In the genomic region with DNA sequence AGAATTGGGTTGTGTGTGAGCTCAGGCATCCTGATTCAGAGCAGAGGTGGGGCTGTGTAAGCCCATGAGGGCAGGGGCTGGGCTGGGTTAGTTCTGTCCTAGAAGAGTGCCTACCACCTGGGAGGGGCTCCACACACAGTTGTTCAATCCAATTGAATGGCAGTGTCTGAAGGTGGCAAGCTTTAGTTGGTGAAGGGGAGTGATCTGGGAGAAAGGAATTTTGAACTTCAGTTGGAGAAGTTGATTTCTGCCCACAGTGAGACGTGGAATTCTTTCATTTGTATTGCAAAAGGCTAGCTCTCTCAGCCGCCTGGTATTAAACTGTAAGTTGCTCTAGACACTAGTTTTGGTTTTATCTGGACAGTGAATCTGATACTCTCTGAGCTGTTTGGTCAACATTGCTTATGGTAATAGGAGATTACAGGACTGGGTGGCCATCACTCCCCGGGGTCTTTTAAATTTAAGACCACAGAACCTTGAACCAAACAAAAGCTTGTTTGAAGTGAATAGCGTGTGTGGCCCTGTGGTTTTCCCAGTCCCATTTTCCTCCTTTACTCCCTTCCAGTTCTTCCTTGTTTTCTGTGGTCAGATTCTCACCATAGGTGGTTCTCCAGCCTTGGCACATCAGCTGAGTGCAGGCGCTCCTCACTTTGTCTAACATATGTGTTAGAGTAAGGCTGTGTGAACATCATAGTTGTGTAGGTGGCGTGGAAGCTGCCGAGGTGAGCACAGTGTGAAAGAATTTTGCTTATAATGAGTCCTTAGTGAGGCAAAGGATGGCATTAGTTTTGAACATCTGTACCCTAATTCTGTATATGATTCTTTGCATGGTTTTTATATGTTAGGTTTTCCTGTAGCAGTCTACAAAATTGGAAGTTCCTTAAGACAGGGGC, we compare ENCODE assay signal across 20 cellular contexts.
A peak's percentile ranks its signal among the peaks of the same experiment; 100 is the strongest.
DNase-seq lines count a peak whose midpoint lies in the region; ATAC-seq and TF ChIP-seq lines count a peak whose summit lies in the region.
"Had no signal": no experiment of that assay in that cellular context is flagged by ENCODE, and none has a peak within 500 bp of the region (broad histone marks: within the 10 kb centered on the region; RNA-seq: fewer than 3 reads in every experiment).

No MANE protein-coding gene starts in this region.

- no peaks in the 10 kb centered on the region for H3K79me1 ChIP-seq in IMR-90 (ENCODE audit: low read depth in 1 of 2, low read length in 2 of 2)

- no peaks in the 10 kb centered on the region for H4K20me1 ChIP-seq in IMR-90 (ENCODE audit: insufficient read depth, low read length)

- no peak overlapping the region for H3K4me2 ChIP-seq in IMR-90 (ENCODE audit: low read depth, low read length)

- no peak overlapping the region for H3K4ac ChIP-seq in IMR-90 (ENCODE audit: low read depth, low read length)

- POLR2A ChIA-PET in CD8-positive, alpha-beta T cell (lab: Charles Lee), result interaction anchor here (0.7 kb wide), 1 partner anchor 16 kb away, joined by 3 read pairs; no protein-coding TSS in a partner anchor
- POLR2A ChIA-PET in IMR-90 (lab: Charles Lee; ENCODE audit: unreplicated experiment), result no interaction called here
- POLR2A ChIA-PET in activated CD4-positive, alpha-beta memory T cell treated with anti-CD3 and anti-CD28 coated beads for 36 hours (lab: Charles Lee), result no interaction called here

- H3K9me3 ChIP-seq in CD8-positive, alpha-beta T cell (ENCODE audit: low read length), result no peaks in the 10 kb centered on the region
- H3K9me3 ChIP-seq in IMR-90 (ENCODE audit: control insufficient read depth, insufficient read depth, low read length) (no peaks in the 10 kb centered on the region), transverse colon (no peaks in the 10 kb centered on the region)
- H3K9me3 ChIP-seq: breast epithelium, heart right ventricle, ovary, thoracic aorta had no signal

- H3K4me1 Mint-ChIP-seq in CD8-positive, alpha-beta T cell (ENCODE audit: low read depth), result peaks cover 86% of the 10 kb centered on the region
- H3K4me1 Mint-ChIP-seq in central memory CD8-positive, alpha-beta T cell, result peaks cover 87% of the 10 kb centered on the region
- no peaks in the 10 kb centered on the region for H3K4me1 Mint-ChIP-seq in neural crest cell
- H3K4me1 Mint-ChIP-seq in activated CD4-positive, alpha-beta memory T cell treated with anti-CD3 and anti-CD28 coated beads for 36 hours (ENCODE audit: low read depth), result peaks cover 17% of the 10 kb centered on the region

- H3K4me3 ChIP-seq in CD8-positive, alpha-beta T cell (ENCODE audit: low read depth, low read length), result no peak overlapping the region
- no peak overlapping the region for H3K4me3 ChIP-seq in IMR-90 (ENCODE audit: insufficient read depth, low read depth, low read length)
- no peak overlapping the region for H3K4me3 ChIP-seq in transverse colon
- H3K4me3 ChIP-seq: breast epithelium, heart right ventricle, ovary, thoracic aorta had no signal

- H3K36me3 ChIP-seq in CD8-positive, alpha-beta T cell (ENCODE audit: insufficient read depth, low read length), result no peaks in the 10 kb centered on the region
- no peaks in the 10 kb centered on the region for H3K36me3 ChIP-seq in IMR-90 (ENCODE audit: control insufficient read depth, insufficient read depth, low read length)
- no peaks in the 10 kb centered on the region for H3K36me3 ChIP-seq in transverse colon
- H3K36me3 ChIP-seq: breast epithelium, heart right ventricle, ovary, thoracic aorta had no signal

- no peak overlapping the region for H3K18ac ChIP-seq in IMR-90 (ENCODE audit: low read depth, low read length)

- intact Hi-C loops in CD8-positive, alpha-beta T cell (cut with DNase I, micrococcal nuclease), result no loop called here
- intact Hi-C loops in IMR-90 (cut with micrococcal nuclease) (no loop called here), transverse colon (cut with DNase I; ENCODE audit: low total_unique reads) (no loop called here)
- intact Hi-C loops in activated CD4-positive, alpha-beta memory T cell treated with anti-CD3 and anti-CD28 coated beads for 36 hours (cut with micrococcal nuclease), result no loop called here

- no peak overlapping the region for H2AK9ac ChIP-seq in IMR-90 (replicated peaks; ENCODE audit: low read depth, low read length, poor library complexity)

- H3K9me1 ChIP-seq in IMR-90 (ENCODE audit: insufficient read depth, low read length), result no peaks in the 10 kb centered on the region

- no peak overlapping the region for H2BK20ac ChIP-seq in IMR-90 (ENCODE audit: low read depth, low read length)

- no peak for ATAC-seq in CD8-positive, alpha-beta T cell
- ATAC-seq in IMR-90 (ENCODE audit: low read depth), result peak; percentile 73
- no peak for ATAC-seq in central memory CD8-positive, alpha-beta T cell (replicated peaks; ENCODE audit: extremely low read depth, poor library complexity, severe bottlenecking)
- no peak for ATAC-seq in GM21786 (IDR thresholded peaks at IDR 0.05; ENCODE audit: unreplicated experiment)
- ATAC-seq: heart right ventricle had no signal

- H4K8ac ChIP-seq in IMR-90 (ENCODE audit: low read depth in 2 of 2, low read length in 2 of 2), result no peak overlapping the region

- no peak overlapping the region for H3K27ac ChIP-seq in CD8-positive, alpha-beta T cell (ENCODE audit: low read depth, low read length)
- H3K27ac ChIP-seq in IMR-90 (ENCODE audit: insufficient read depth, low read length), result no peak overlapping the region
- no peak overlapping the region for H3K27ac ChIP-seq in transverse colon
- H3K27ac ChIP-seq: ovary, thoracic aorta had no signal

- no peak overlapping the region for H2BK120ac ChIP-seq in IMR-90 (ENCODE audit: low read depth, low read length)

- H3K27ac Mint-ChIP-seq in CD8-positive, alpha-beta T cell, result peak overlapping the region; percentile 23
- peak overlapping the region; percentile 70 for H3K27ac Mint-ChIP-seq in central memory CD8-positive, alpha-beta T cell (ENCODE audit: low read depth)
- peak overlapping the region; percentile 58 for H3K27ac Mint-ChIP-seq in neural crest cell (ENCODE audit: unreplicated experiment)
- H3K27ac Mint-ChIP-seq in activated CD4-positive, alpha-beta memory T cell treated with anti-CD3 and anti-CD28 coated beads for 36 hours, result no peak overlapping the region
- H3K27ac Mint-ChIP-seq: activated naive CD4-positive, alpha-beta T cell treated with anti-CD3 and anti-CD28 coated beads for 36 hours had no signal

- H4K91ac ChIP-seq in IMR-90 (ENCODE audit: insufficient read depth, low read depth, low read length), result no peak overlapping the region

- CTCF ChIA-PET in CD8-positive, alpha-beta T cell (lab: Charles Lee), result interaction anchor here (0.8 to 2.3 kb wide), 6 partner anchors 19 to 135 kb away, joined by 3 to 5 read pairs (median 3); no protein-coding TSS in a partner anchor
- CTCF ChIA-PET in IMR-90 (lab: Yijun Ruan, JAX), result interaction anchor here (0.6 kb wide), 1 partner anchor 9 kb away, joined by 4 read pairs; no protein-coding TSS in a partner anchor
- CTCF ChIA-PET in activated CD4-positive, alpha-beta memory T cell treated with anti-CD3 and anti-CD28 coated beads for 36 hours (lab: Charles Lee), result interaction anchor here (0.7 to 1.3 kb wide), 3 partner anchors 99 to 135 kb away, joined by 3 to 6 read pairs (median 3); no protein-coding TSS in a partner anchor

- no peak for TF ChIP-seq RAD21 in IMR-90 (IDR thresholded peaks at IDR 0.05; ENCODE audit: low read length)

- BruUV-seq in IMR-90 (replicated peaks; lab: Mats Ljungman, UMichigan), result no TSS peak

- H3K4me1 ChIP-seq in CD8-positive, alpha-beta T cell (ENCODE audit: insufficient read depth, low read length), result peaks cover 24% of the 10 kb centered on the region
- H3K4me1 ChIP-seq in IMR-90 (ENCODE audit: control insufficient read depth, insufficient read depth, low read length) (0 out of 2 replicates have a peak, but pooled peaks cover 2% of the 10 kb centered on the region), transverse colon (peaks cover 13 to 45% (median 29%) of the 10 kb centered on the region in 4 donors)
- H3K4me1 ChIP-seq: breast epithelium had no signal

- WGBS in IMR-90 (ENCODE audit: extremely low coverage in 2 of 2, insufficient read length in 1 of 2), 2 experiments, result 60% methylated on average over 1 of the region's 7 CpGs; no CpG with 5 or more reads in 1 of the 2 experiments
- WGBS in transverse colon (ENCODE audit: low coverage in 1 of 2), 2 donors, result 86 to 100% methylated on average over 4 to 7 of the region's 7 CpGs

- no peak overlapping the region for H2AK5ac ChIP-seq in IMR-90 (ENCODE audit: low read depth, low read length)

- in situ Hi-C loops in IMR-90 (cut with MboI; ENCODE audit: low sequenced_read_pairs), result no loop called here
- in situ Hi-C loops in transverse colon (cut with MboI; ENCODE audit: low pct_ligation_motif_present in 1 of 4, low pct_unique_long_range_greater_than_20kb in 1 of 4, low sequenced_read_pairs in 3 of 4), result no loop called here

- no peak for DNase-seq in CD8-positive, alpha-beta T cell
- DNase-seq in IMR-90 (peak; percentile 31), neural crest cell (ENCODE audit: low read depth, low spot score) (no peak), MV-4-11 (lab: John Stamatoyannopoulos, UW) (no peak), transverse colon (no peak)
- no peak for DNase-seq in central memory CD8-positive, alpha-beta T cell (ENCODE audit: low spot score in 2 of 2)
- DNase-seq in activated CD4-positive, alpha-beta memory T cell treated with anti-CD3 and anti-CD28 coated beads for 36 hours, result no peak
- DNase-seq: activated CD4-positive, alpha-beta T cell treated with anti-CD3 and anti-CD28 coated beads for 48 hours; activated naive CD4-positive, alpha-beta T cell treated with anti-CD3 and anti-CD28 coated beads for 36 hours; DMS79; heart right ventricle; midbrain; NCI-H1436 treated with DMSO at 0.1 percent for 48 hours; NCI-H345; ovary; SHP77 treated with DMSO at 0.1 percent for 48 hours; stimulated activated CD4-positive, alpha-beta T cell treated with anti-CD3 and anti-CD28 coated beads, Interleukin-4, amount 100 ng/mL, for 4 hours had no signal

- no peak overlapping the region; the same call in 1 of the 2 replicates for H3K23ac ChIP-seq in IMR-90 (ENCODE audit: low read depth, low read length)

- no peak overlapping the region for H3K14ac ChIP-seq in IMR-90 (replicated peaks; ENCODE audit: low read depth, low read length)

- no peak overlapping the region for H3K56ac ChIP-seq in IMR-90 (ENCODE audit: extremely low read depth, insufficient read depth, low read length)

- no peaks in the 10 kb centered on the region for H3K27me3 ChIP-seq in CD8-positive, alpha-beta T cell (ENCODE audit: insufficient read depth, low read length)
- H3K27me3 ChIP-seq in IMR-90 (ENCODE audit: control insufficient read depth, insufficient read depth, low read length) (peaks cover 4% of the 10 kb centered on the region), transverse colon (no peaks in the 10 kb centered on the region)
- H3K27me3 ChIP-seq: breast epithelium, heart right ventricle, ovary had no signal

- no peak overlapping the region for H3K4me3 Mint-ChIP-seq in CD8-positive, alpha-beta T cell
- H3K4me3 Mint-ChIP-seq in central memory CD8-positive, alpha-beta T cell, result no peak overlapping the region
- H3K4me3 Mint-ChIP-seq in neural crest cell, result no peak overlapping the region
- H3K4me3 Mint-ChIP-seq in activated CD4-positive, alpha-beta memory T cell treated with anti-CD3 and anti-CD28 coated beads for 36 hours, result no peak overlapping the region
- H3K4me3 Mint-ChIP-seq: activated naive CD4-positive, alpha-beta T cell treated with anti-CD3 and anti-CD28 coated beads for 36 hours had no signal

- H3K9me3 Mint-ChIP-seq in CD8-positive, alpha-beta T cell, result no peaks in the 10 kb centered on the region
- no peaks in the 10 kb centered on the region for H3K9me3 Mint-ChIP-seq in central memory CD8-positive, alpha-beta T cell
- H3K9me3 Mint-ChIP-seq in neural crest cell, result no peaks in the 10 kb centered on the region
- H3K9me3 Mint-ChIP-seq in activated CD4-positive, alpha-beta memory T cell treated with anti-CD3 and anti-CD28 coated beads for 36 hours, result no peaks in the 10 kb centered on the region
- H3K9me3 Mint-ChIP-seq: activated naive CD4-positive, alpha-beta T cell treated with anti-CD3 and anti-CD28 coated beads for 36 hours had no signal

- H3K27me3 Mint-ChIP-seq in CD8-positive, alpha-beta T cell (ENCODE audit: low read depth), result no peaks in the 10 kb centered on the region
- no peaks in the 10 kb centered on the region for H3K27me3 Mint-ChIP-seq in central memory CD8-positive, alpha-beta T cell
- no peaks in the 10 kb centered on the region for H3K27me3 Mint-ChIP-seq in neural crest cell (ENCODE audit: low read depth)
- H3K27me3 Mint-ChIP-seq in activated CD4-positive, alpha-beta memory T cell treated with anti-CD3 and anti-CD28 coated beads for 36 hours, result no peaks in the 10 kb centered on the region

- no peak overlapping the region for H2BK5ac ChIP-seq in IMR-90 (ENCODE audit: low read depth, low read length, poor library complexity, severe bottlenecking)

- H4K5ac ChIP-seq in IMR-90 (ENCODE audit: low read depth, low read length), result no peak overlapping the region

- TF ChIP-seq EP300 in transverse colon (IDR thresholded peaks at IDR 0.05; ENCODE audit: low read depth), result no peak

- no peak for TF ChIP-seq POLR2A in IMR-90 (IDR thresholded peaks at IDR 0.05; ENCODE audit: low read depth, low read length)
- no peak for TF ChIP-seq POLR2A in transverse colon (IDR thresholded peaks at IDR 0.05)

- no peak for TF ChIP-seq CTCF in CD8-positive, alpha-beta T cell (IDR thresholded peaks at IDR 0.05)
- TF ChIP-seq CTCF in IMR-90 (conservative IDR thresholded peaks at IDR 0.05; ENCODE audit: low read depth, low read length) (no peak), neural crest cell (conservative IDR thresholded peaks at IDR 0.05) (no peak), transverse colon (IDR thresholded peaks at IDR 0.05) (no peak)

- no peak overlapping the region for H2AFZ ChIP-seq in IMR-90 (replicated peaks; ENCODE audit: low read length, poor library complexity)

- dilution Hi-C loops in IMR-90 (cut with HindIII; ENCODE audit: low sequenced_read_pairs, unreplicated experiment), result no loop called here

- H3K36me3 Mint-ChIP-seq in CD8-positive, alpha-beta T cell, result no peaks in the 10 kb centered on the region
- H3K36me3 Mint-ChIP-seq in central memory CD8-positive, alpha-beta T cell (ENCODE audit: insufficient read depth), result no peaks in the 10 kb centered on the region
- no peaks in the 10 kb centered on the region for H3K36me3 Mint-ChIP-seq in neural crest cell (ENCODE audit: low read depth)
- H3K36me3 Mint-ChIP-seq in activated CD4-positive, alpha-beta memory T cell treated with anti-CD3 and anti-CD28 coated beads for 36 hours, result no peaks in the 10 kb centered on the region

- no peak overlapping the region for H2BK15ac ChIP-seq in IMR-90 (ENCODE audit: low read depth, low read length)

- H3K9ac ChIP-seq in IMR-90 (ENCODE audit: low read depth, low read length), result no peak overlapping the region
